Comparison of ENCODE assay signal across 27 cellular contexts in genomic region chr3:25748189-25748588, GRCh38. TPM values are rescaled to one million over a fixed set of nuclear protein-coding genes. Genes with fewer than 3 reads are reported as not detected.
"Had no signal": no experiment of that assay in that cellular context is flagged by ENCODE, and none has a peak within 500 bp of the region (broad histone marks: within the 10 kb centered on the region; RNA-seq: fewer than 3 reads in every experiment).

No MANE protein-coding gene starts in this region.

- H3K9me3 Mint-ChIP-seq: activated CD4-positive, alpha-beta memory T cell treated with anti-CD3 and anti-CD28 coated beads, Interleukin-2, amount 10 ng/mL, durations not matched to agents 7 days and 5 days; activated naive CD4-positive, alpha-beta T cell treated with anti-CD3 and anti-CD28 coated beads, Interleukin-2, amount 10 ng/mL, durations not matched to agents 7 days and 5 days; activated T-helper 2 cell treated with anti-CD3 and anti-CD28 coated beads, Interferon-gamma antibody, Interleukin-2, Interleukin-4, amounts not matched to agents 10 μg/mL and 5 μg/mL and 100 μg/mL, durations not matched to agents 14 hours and 24 hours and 36 hours had no signal

- ATAC-seq: activated CD4-positive, alpha-beta T cell treated with anti-CD3 and anti-CD28 coated beads for 36 hours; body of pancreas had no signal

- H3K4me3 ChIP-seq: ascending aorta, body of pancreas, Peyer's patch, SJCRH30 had no signal

- H3K4me1 Mint-ChIP-seq: activated naive CD4-positive, alpha-beta T cell treated with anti-CD3 and anti-CD28 coated beads, Interleukin-2, amount 10 ng/mL, durations not matched to agents 7 days and 5 days had no signal

- H3K9ac ChIP-seq: SK-N-SH had no signal

- H3K27ac Mint-ChIP-seq: activated CD4-positive, alpha-beta memory T cell treated with anti-CD3 and anti-CD28 coated beads, Interleukin-2, amount 10 ng/mL, durations not matched to agents 7 days and 5 days; activated CD4-positive, alpha-beta T cell treated with anti-CD3 and anti-CD28 coated beads for 36 hours; activated naive CD4-positive, alpha-beta T cell treated with anti-CD3 and anti-CD28 coated beads, Interleukin-2, amount 10 ng/mL, durations not matched to agents 7 days and 5 days; activated T-helper 2 cell treated with anti-CD3 and anti-CD28 coated beads, Interferon-gamma antibody, Interleukin-2, Interleukin-4, amounts not matched to agents 10 μg/mL and 5 μg/mL and 100 μg/mL, durations not matched to agents 14 hours and 24 hours and 36 hours had no signal

- H3K27me3 Mint-ChIP-seq: activated CD4-positive, alpha-beta memory T cell treated with anti-CD3 and anti-CD28 coated beads, Interleukin-2, amount 10 ng/mL, durations not matched to agents 7 days and 5 days; activated CD4-positive, alpha-beta T cell treated with anti-CD3 and anti-CD28 coated beads for 36 hours; activated naive CD4-positive, alpha-beta T cell treated with anti-CD3 and anti-CD28 coated beads, Interleukin-2, amount 10 ng/mL, durations not matched to agents 7 days and 5 days had no signal

- H3K27ac ChIP-seq: ascending aorta, body of pancreas, Peyer's patch, RWPE1, SJCRH30, VCaP had no signal

- H3K4me1 ChIP-seq: ascending aorta, body of pancreas, Peyer's patch, SJCRH30 had no signal

- DNase-seq: activated CD4-positive, alpha-beta memory T cell treated with anti-CD3 and anti-CD28 coated beads, Interleukin-2, amount 10 ng/mL, durations not matched to agents 7 days and 5 days; activated CD4-positive, alpha-beta T cell treated with anti-CD3 and anti-CD28 coated beads for 36 hours; activated CD4-positive, alpha-beta T cell treated with anti-CD3 and anti-CD28 coated beads, Interleukin-2, amount 50 U/mL, for 1 hour; activated gamma-delta T cell treated with Interleukin-2 at 50 U/mL for 16 hours; activated naive CD4-positive, alpha-beta T cell treated with anti-CD3 and anti-CD28 coated beads, Interleukin-2, amount 10 ng/mL, durations not matched to agents 7 days and 5 days; activated T-cell treated with anti-CD3 and anti-CD28 coated beads for 4 hours; activated T-cell treated with anti-CD3 and anti-CD28 coated beads, Interleukin-2, amount 50 U/mL, for 48 hours; amniotic stem cell; body of pancreas; central memory CD4-positive, alpha-beta T cell; Kasumi-1; KBM-7; NCI-H1092; NCI-H1417 treated with DMSO at 0.1 percent for 48 hours; NCI-H1694; NCI-H2029 treated with DMSO at 0.1 percent for 48 hours; NCI-H510A treated with DMSO at 0.1 percent for 48 hours; NCI-H69; Peyer's patch; Right ventricle myocardium superior; SJCRH30; SK-N-SH; T-helper 1 cell had no signal

- H3K27me3 ChIP-seq: ascending aorta, body of pancreas, Peyer's patch, SJCRH30 had no signal

- H3K9me3 ChIP-seq: ascending aorta, body of pancreas, Peyer's patch, SJCRH30, SK-N-SH had no signal

- H3K4me3 Mint-ChIP-seq: activated CD4-positive, alpha-beta memory T cell treated with anti-CD3 and anti-CD28 coated beads, Interleukin-2, amount 10 ng/mL, durations not matched to agents 7 days and 5 days; activated CD4-positive, alpha-beta T cell treated with anti-CD3 and anti-CD28 coated beads for 36 hours; activated naive CD4-positive, alpha-beta T cell treated with anti-CD3 and anti-CD28 coated beads, Interleukin-2, amount 10 ng/mL, durations not matched to agents 7 days and 5 days had no signal

RNA-seq across cellular contexts. Expression of gene OXSM, which starts 41.7 kb away (rescaled TPM):
- total RNA-seq: ascending aorta had no signal
